21 cellular contexts compared by ENCODE assay signal in the genomic region with DNA sequence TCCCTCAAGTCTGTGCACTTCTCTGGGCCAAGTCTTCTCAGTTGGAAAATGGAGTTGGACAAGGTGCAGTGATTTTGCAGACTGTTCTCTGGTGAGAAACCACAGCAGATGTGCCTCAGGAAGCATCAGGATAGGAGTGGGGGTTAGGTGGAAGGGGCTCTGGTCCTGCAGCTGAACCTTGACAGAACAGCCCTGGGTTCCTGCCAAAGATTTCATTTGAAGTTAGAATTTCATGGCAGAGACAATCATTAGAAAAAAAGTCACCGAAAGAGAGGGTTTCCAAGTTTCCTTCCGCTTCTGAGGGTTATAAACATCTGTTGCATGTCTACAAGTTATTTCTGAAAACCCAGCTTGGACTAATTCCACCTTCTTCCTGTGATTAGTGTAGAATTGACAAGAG.
A peak's percentile ranks its signal among the peaks of the same experiment; 100 is the strongest.
DNase-seq lines count a peak whose midpoint lies in the region; ATAC-seq and TF ChIP-seq lines count a peak whose summit lies in the region.
"Had no signal": no experiment of that assay in that cellular context is flagged by ENCODE, and none has a peak within 500 bp of the region (broad histone marks: within the 10 kb centered on the region; RNA-seq: fewer than 3 reads in every experiment).

No MANE protein-coding gene starts in this region.

- 66 to 78% methylated on average over 2 of the region's 2 CpGs for WGBS in body of pancreas, 2 donors

- TF ChIP-seq POLR2A in body of pancreas (IDR thresholded peaks at IDR 0.05) = no peak

- no peaks in the 10 kb centered on the region for H4K20me1 ChIP-seq in BLaER1
- H4K20me1 ChIP-seq in DND-41 (ENCODE audit: insufficient read depth, low read length) = no peaks in the 10 kb centered on the region

- peak; percentile 37 for DNase-seq in DND-41
- DNase-seq in RPMI7951 (ENCODE audit: low read depth) = peak; percentile 86
- DNase-seq in T1000 (lab: John Stamatoyannopoulos, UW) = no peak
- no peak for DNase-seq in body of pancreas
- DNase-seq: 8988T; ACHN; AML-193; BE2C; Caco-2; CD4-positive, CD25-positive, alpha-beta regulatory T cell; CD8-positive, alpha-beta T cell; DMS153; EL; GF-D8; GM23248; H7; HCEC 1CT had no signal

- H3K27ac ChIP-seq in BLaER1 = peak overlapping the region; percentile 72
- no peak overlapping the region for H3K27ac ChIP-seq in DND-41 (ENCODE audit: low read length)
- H3K27ac ChIP-seq in body of pancreas = no peak overlapping the region
- H3K27ac ChIP-seq: A549, C4-2B, GM23248 had no signal

- H3K36me3 ChIP-seq in BLaER1 = no peaks in the 10 kb centered on the region
- H3K36me3 ChIP-seq in DND-41 (ENCODE audit: insufficient read depth, low read length) = no peaks in the 10 kb centered on the region
- no peaks in the 10 kb centered on the region for H3K36me3 ChIP-seq in body of pancreas (replicated peaks in 1 of 2; ENCODE audit: insufficient read depth in 1 of 2, low read depth in 2 of 2)
- H3K36me3 ChIP-seq: BE2C had no signal

- H3K79me2 ChIP-seq in DND-41 (ENCODE audit: insufficient read depth, low read length) = no peaks in the 10 kb centered on the region

- H3K9me3 ChIP-seq in BLaER1 (no peaks in the 10 kb centered on the region), DND-41 (ENCODE audit: insufficient read depth, low read length, severe bottlenecking) (no peaks in the 10 kb centered on the region), body of pancreas (no peaks in the 10 kb centered on the region)
- H3K9me3 ChIP-seq: A549, BE2C, Caco-2 had no signal

- no peak overlapping the region for H3K9ac ChIP-seq in BLaER1
- no peak overlapping the region for H3K9ac ChIP-seq in DND-41 (ENCODE audit: low read depth, low read length)
- H3K9ac ChIP-seq: GM23248 had no signal

- peak overlapping the region; percentile 80 for H3K4me2 ChIP-seq in BLaER1
- no peak overlapping the region for H3K4me2 ChIP-seq in DND-41 (ENCODE audit: insufficient read depth, low read length)
- H3K4me2 ChIP-seq: A549 had no signal

- H2AFZ ChIP-seq in DND-41 (ENCODE audit: low read depth, low read length) = no peak overlapping the region
- H2AFZ ChIP-seq: GM23248 had no signal

- no peak for TF ChIP-seq CTCF in DND-41 (IDR thresholded peaks at IDR 0.05; ENCODE audit: borderline replicate concordance, extremely low read depth, low read length, poor library complexity, severe bottlenecking)
- TF ChIP-seq CTCF in body of pancreas (IDR thresholded peaks at IDR 0.05) = no peak

- intact Hi-C loops in body of pancreas (cut with DNase I) = no loop called here

- H3K4me3 ChIP-seq in BLaER1 (no peak overlapping the region), DND-41 (ENCODE audit: low read depth in 1 of 2, low read length in 2 of 2) (no peak overlapping the region), body of pancreas (no peak overlapping the region)
- H3K4me3 ChIP-seq: A549, GM23248 had no signal

- H3K4me1 ChIP-seq in BLaER1 = peaks cover 89% of the 10 kb centered on the region
- H3K4me1 ChIP-seq in DND-41 (ENCODE audit: insufficient read depth, low read length) = no peaks in the 10 kb centered on the region
- no peaks in the 10 kb centered on the region for H3K4me1 ChIP-seq in body of pancreas
- H3K4me1 ChIP-seq: A549, BE2C, Caco-2 had no signal

- H3K27me3 ChIP-seq in BLaER1 = no peaks in the 10 kb centered on the region; the same call in 1 of the 2 replicates
- no peaks in the 10 kb centered on the region for H3K27me3 ChIP-seq in DND-41 (ENCODE audit: insufficient read depth, low read length, poor library complexity)
- peaks cover 0 to 6% of the 10 kb centered on the region in 2 donors for H3K27me3 ChIP-seq in body of pancreas

- ATAC-seq in DND-41 (ENCODE audit: insufficient read depth, low read depth) = peak; percentile 62
- ATAC-seq in GM18520 (IDR thresholded peaks at IDR 0.05; ENCODE audit: unreplicated experiment) = no peak
- ATAC-seq in body of pancreas = no peak
- ATAC-seq: A549; CD8-positive, alpha-beta T cell had no signal

Comparison
In these comparisons a context has a peak if more than half of its experiments do, and no peak if none do; other contexts are left out.
1. DNase-seq: peak in DND-41 (single experiment) and RPMI7951 (single experiment); none in T1000 (single experiment) and body of pancreas (0 of 4).